19 cellular contexts compared by ENCODE assay signal in the genomic region with DNA sequence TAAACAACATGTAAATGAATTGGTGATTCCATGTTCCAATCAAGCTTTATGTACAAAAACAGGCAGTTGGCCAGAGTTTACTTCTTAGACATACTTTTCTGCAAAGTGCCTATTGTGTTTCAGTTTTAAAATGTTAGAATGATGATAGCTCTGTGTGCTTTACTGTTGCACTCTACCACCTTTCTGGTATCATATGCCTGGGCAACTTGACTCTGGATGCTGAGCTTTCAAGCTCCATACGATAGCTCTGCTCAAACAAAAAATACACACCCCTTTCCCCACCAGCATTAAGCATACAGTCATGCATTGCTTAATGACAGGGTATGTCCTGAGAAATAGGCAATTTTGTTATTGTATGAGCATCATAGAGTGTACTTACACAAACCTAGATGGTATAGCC.
"Had no signal": no experiment of that assay in that cellular context is flagged by ENCODE, and none has a peak within 500 bp of the region (broad histone marks: within the 10 kb centered on the region; RNA-seq: fewer than 3 reads in every experiment).

No MANE protein-coding gene starts in this region.

- H3K36me3 Mint-ChIP-seq: activated CD4-positive, alpha-beta memory T cell treated with anti-CD3 and anti-CD28 coated beads for 36 hours; activated naive CD8-positive, alpha-beta T cell treated with anti-CD3 and anti-CD28 coated beads, Interleukin-2, amount 10 ng/mL, durations not matched to agents 7 days and 5 days; stimulated activated effector memory CD8-positive, alpha-beta T cell treated with anti-CD3 and anti-CD28 coated beads, Interleukin-12 subunit alpha, Interleukin-12 subunit beta, amount 100 ng/mL, for 72 hours had no signal

- ATAC-seq: gastrocnemius medialis; mucosa of descending colon; right lobe of liver; stimulated activated effector memory CD8-positive, alpha-beta T cell treated with anti-CD3 and anti-CD28 coated beads, Interleukin-12 subunit alpha, Interleukin-12 subunit beta, amount 100 ng/mL, for 72 hours had no signal

- H3K4me3 Mint-ChIP-seq: activated CD4-positive, alpha-beta memory T cell treated with anti-CD3 and anti-CD28 coated beads for 36 hours; activated naive CD4-positive, alpha-beta T cell treated with anti-CD3 and anti-CD28 coated beads for 36 hours; activated naive CD8-positive, alpha-beta T cell treated with anti-CD3 and anti-CD28 coated beads, Interleukin-2, amount 10 ng/mL, durations not matched to agents 7 days and 5 days; endodermal cell; stimulated activated effector memory CD8-positive, alpha-beta T cell treated with anti-CD3 and anti-CD28 coated beads, Interleukin-12 subunit alpha, Interleukin-12 subunit beta, amount 100 ng/mL, for 72 hours had no signal

- H3K4me1 Mint-ChIP-seq: activated naive CD8-positive, alpha-beta T cell treated with anti-CD3 and anti-CD28 coated beads, Interleukin-2, amount 10 ng/mL, durations not matched to agents 7 days and 5 days; endodermal cell; stimulated activated effector memory CD8-positive, alpha-beta T cell treated with anti-CD3 and anti-CD28 coated beads, Interleukin-12 subunit alpha, Interleukin-12 subunit beta, amount 100 ng/mL, for 72 hours had no signal

- DNase-seq: activated CD4-positive, alpha-beta memory T cell treated with anti-CD3 and anti-CD28 coated beads for 36 hours; activated CD4-positive, alpha-beta T cell treated with anti-CD3 and anti-CD28 coated beads for 48 hours; activated effector memory CD4-positive, alpha-beta T cell treated with Interleukin-2 at 50 U/mL for 16 hours; activated naive CD4-positive, alpha-beta T cell treated with anti-CD3 and anti-CD28 coated beads for 36 hours; activated naive CD8-positive, alpha-beta T cell treated with anti-CD3 and anti-CD28 coated beads, Interleukin-2, amount 10 ng/mL, durations not matched to agents 7 days and 5 days; activated T-cell treated with anti-CD3 and anti-CD28 coated beads, Interleukin-2, amount 50 U/mL, for 48 hours; amniotic stem cell; cerebellar nuclear complex; endodermal cell; esophagus squamous epithelium; gastrocnemius medialis; hippocampal formation; mesenchymal stem cell; mucosa of descending colon; nucleus accumbens; right lobe of liver; stimulated activated CD4-positive, alpha-beta T cell treated with anti-CD3 and anti-CD28 coated beads, Interleukin-2, amount 100 ng/mL, for 24 hours; stomach had no signal

- H3K27ac Mint-ChIP-seq: activated CD4-positive, alpha-beta memory T cell treated with anti-CD3 and anti-CD28 coated beads for 36 hours; activated naive CD4-positive, alpha-beta T cell treated with anti-CD3 and anti-CD28 coated beads for 36 hours; activated naive CD8-positive, alpha-beta T cell treated with anti-CD3 and anti-CD28 coated beads, Interleukin-2, amount 10 ng/mL, durations not matched to agents 7 days and 5 days; endodermal cell; stimulated activated effector memory CD8-positive, alpha-beta T cell treated with anti-CD3 and anti-CD28 coated beads, Interleukin-12 subunit alpha, Interleukin-12 subunit beta, amount 100 ng/mL, for 72 hours had no signal

- H3K9me3 Mint-ChIP-seq: activated CD4-positive, alpha-beta memory T cell treated with anti-CD3 and anti-CD28 coated beads for 36 hours; activated naive CD4-positive, alpha-beta T cell treated with anti-CD3 and anti-CD28 coated beads for 36 hours; activated naive CD8-positive, alpha-beta T cell treated with anti-CD3 and anti-CD28 coated beads, Interleukin-2, amount 10 ng/mL, durations not matched to agents 7 days and 5 days; endodermal cell; stimulated activated effector memory CD8-positive, alpha-beta T cell treated with anti-CD3 and anti-CD28 coated beads, Interleukin-12 subunit alpha, Interleukin-12 subunit beta, amount 100 ng/mL, for 72 hours had no signal
